ENCODE assay signal across 19 cellular contexts in the genomic region with DNA sequence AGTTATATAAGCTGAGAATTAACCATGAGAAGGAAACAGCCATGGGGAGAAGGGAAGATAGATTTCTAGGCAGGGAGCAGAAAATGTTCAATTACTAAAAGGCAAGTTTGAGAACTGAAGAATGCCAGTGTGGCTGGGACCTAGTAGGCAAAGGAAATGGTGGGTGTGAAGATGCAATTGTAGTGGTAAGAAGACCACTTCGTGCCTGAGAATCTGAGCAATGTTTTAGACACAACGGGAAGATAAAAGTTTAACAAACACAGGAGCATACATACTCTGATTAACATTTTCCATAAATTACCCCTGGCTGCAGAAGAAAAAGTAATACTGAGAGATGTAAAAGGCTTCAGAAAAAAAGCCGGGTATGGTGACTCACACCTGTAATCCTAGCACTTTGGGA. TPM values are rescaled to one million over a fixed set of nuclear protein-coding genes. Genes with fewer than 3 reads are reported as not detected.
DNase-seq lines count a peak whose midpoint lies in the region; ATAC-seq and TF ChIP-seq lines count a peak whose summit lies in the region.
"Had no signal": no experiment of that assay in that cellular context is flagged by ENCODE, and none has a peak within 500 bp of the region (broad histone marks: within the 10 kb centered on the region; RNA-seq: fewer than 3 reads in every experiment).

No MANE protein-coding gene starts in this region.

- peaks cover 2% of the 10 kb centered on the region for H3K27me3 Mint-ChIP-seq in activated naive CD8-positive, alpha-beta T cell treated with anti-CD3 and anti-CD28 coated beads, Interleukin-2, amount 50 U/mL, for 24 hours
- H3K27me3 Mint-ChIP-seq in neural progenitor cell (ENCODE audit: insufficient read depth, low read depth): no peaks in the 10 kb centered on the region
- H3K27me3 Mint-ChIP-seq: CD4-positive, alpha-beta T cell had no signal

- H3K4me1 Mint-ChIP-seq in activated naive CD8-positive, alpha-beta T cell treated with anti-CD3 and anti-CD28 coated beads, Interleukin-2, amount 50 U/mL, for 24 hours: peaks cover 9% of the 10 kb centered on the region
- peaks cover 23% of the 10 kb centered on the region for H3K4me1 Mint-ChIP-seq in neural progenitor cell
- H3K4me1 Mint-ChIP-seq: IgD-negative memory B cell had no signal

- no peaks in the 10 kb centered on the region for H3K36me3 Mint-ChIP-seq in activated naive CD4-positive, alpha-beta T cell treated with anti-CD3 and anti-CD28 coated beads, Interleukin-2, amount 50 U/mL, for 72 hours
- no peaks in the 10 kb centered on the region for H3K36me3 Mint-ChIP-seq in activated naive CD8-positive, alpha-beta T cell treated with anti-CD3 and anti-CD28 coated beads, Interleukin-2, amount 50 U/mL, for 24 hours (ENCODE audit: low read depth)
- H3K36me3 Mint-ChIP-seq in neural progenitor cell: no peaks in the 10 kb centered on the region
- H3K36me3 Mint-ChIP-seq: IgD-negative memory B cell had no signal

- H3K4me3 Mint-ChIP-seq in activated naive CD8-positive, alpha-beta T cell treated with anti-CD3 and anti-CD28 coated beads, Interleukin-2, amount 50 U/mL, for 24 hours: no peak overlapping the region
- no peak overlapping the region for H3K4me3 Mint-ChIP-seq in neural progenitor cell
- H3K4me3 Mint-ChIP-seq: CD4-positive, alpha-beta T cell; HFFc6; IgD-negative memory B cell had no signal

- no peaks in the 10 kb centered on the region for H3K9me3 Mint-ChIP-seq in activated naive CD4-positive, alpha-beta T cell treated with anti-CD3 and anti-CD28 coated beads, Interleukin-2, amount 50 U/mL, for 72 hours
- H3K9me3 Mint-ChIP-seq in activated naive CD8-positive, alpha-beta T cell treated with anti-CD3 and anti-CD28 coated beads, Interleukin-2, amount 50 U/mL, for 24 hours: peaks cover 4% of the 10 kb centered on the region
- H3K9me3 Mint-ChIP-seq in neural progenitor cell: no peaks in the 10 kb centered on the region
- H3K9me3 Mint-ChIP-seq: CD4-positive, alpha-beta T cell; HFFc6; IgD-negative memory B cell had no signal

- H3K79me2 ChIP-seq in neural progenitor cell (ENCODE audit: low read depth): no peaks in the 10 kb centered on the region

- H3K4me2 ChIP-seq in neural progenitor cell: no peak overlapping the region

- no peak for DNase-seq in activated naive CD4-positive, alpha-beta T cell treated with anti-CD3 and anti-CD28 coated beads, Interleukin-2, amount 50 U/mL, for 72 hours (ENCODE audit: low spot score in 2 of 2)
- no peak for DNase-seq in activated naive CD4-positive, alpha-beta T cell treated with anti-CD3 and anti-CD28 coated beads, Interleukin-2, amount 50 U/mL, for 16 hours
- DNase-seq in activated naive CD8-positive, alpha-beta T cell treated with anti-CD3 and anti-CD28 coated beads, Interleukin-2, amount 50 U/mL, for 24 hours: no peak
- no peak for DNase-seq in neural progenitor cell (ENCODE audit: low spot score)
- DNase-seq in AG20443 (ENCODE audit: low spot score): no peak
- DNase-seq: ACHN; AML-193; Caco-2; CD4-positive, alpha-beta T cell; GOT3; H7; HFFc6 had no signal

- no peak overlapping the region for H3K4me3 ChIP-seq in neural progenitor cell

- no peaks in the 10 kb centered on the region for H3K27me3 ChIP-seq in neural progenitor cell

- H3K27ac ChIP-seq in neural progenitor cell: no peak overlapping the region
- H3K27ac ChIP-seq: C4-2B had no signal

- no peaks in the 10 kb centered on the region for H3K36me3 ChIP-seq in neural progenitor cell

- H2AFZ ChIP-seq in neural progenitor cell (replicated peaks): no peak overlapping the region

- no peak for TF ChIP-seq CTCF in neural progenitor cell (IDR thresholded peaks at IDR 0.05)

- H3F3A ChIP-seq in neural progenitor cell (ENCODE audit: low read depth): no peaks in the 10 kb centered on the region

- peaks cover 19% of the 10 kb centered on the region for H3K4me1 ChIP-seq in neural progenitor cell

- H4K20me1 ChIP-seq in neural progenitor cell (ENCODE audit: low read depth): no peaks in the 10 kb centered on the region

- no peaks in the 10 kb centered on the region for H3K9me3 ChIP-seq in neural progenitor cell (ENCODE audit: low read depth)
- H3K9me3 ChIP-seq: Caco-2 had no signal

- ATAC-seq in activated naive CD4-positive, alpha-beta T cell treated with anti-CD3 and anti-CD28 coated beads, Interleukin-2, amount 50 U/mL, for 72 hours: peak; percentile 37 to 83
- peak; percentile 77 for ATAC-seq in activated naive CD8-positive, alpha-beta T cell treated with anti-CD3 and anti-CD28 coated beads, Interleukin-2, amount 50 U/mL, for 24 hours
- no peak for ATAC-seq in GM18907 (IDR thresholded peaks at IDR 0.05; ENCODE audit: unreplicated experiment)
- ATAC-seq in GM18909 (IDR thresholded peaks at IDR 0.05; ENCODE audit: poor library complexity, unreplicated experiment): no peak
- ATAC-seq: HCT116, HepG2 had no signal

- no peak overlapping the region for H3K27ac Mint-ChIP-seq in activated naive CD4-positive, alpha-beta T cell treated with anti-CD3 and anti-CD28 coated beads, Interleukin-2, amount 50 U/mL, for 72 hours
- H3K27ac Mint-ChIP-seq in activated naive CD8-positive, alpha-beta T cell treated with anti-CD3 and anti-CD28 coated beads, Interleukin-2, amount 50 U/mL, for 24 hours: no peak overlapping the region
- peak overlapping the region; percentile 61 for H3K27ac Mint-ChIP-seq in neural progenitor cell
- H3K27ac Mint-ChIP-seq: CD4-positive, alpha-beta T cell; HFFc6; IgD-negative memory B cell had no signal

- H3K9ac ChIP-seq in neural progenitor cell: no peak overlapping the region

RNA-seq across cellular contexts. Expression of a gene that starts 18.1 kb away (rescaled TPM):
- total RNA-seq in activated naive CD4-positive, alpha-beta T cell treated with anti-CD3 and anti-CD28 coated beads, Interleukin-2, amount 50 U/mL, for 72 hours: under 1 TPM; 0.04 to 0.11 TPM
- total RNA-seq in neural progenitor cell (ENCODE audit: low replicate concordance): 0.37 TPM in 2 replicates
- total RNA-seq: Caco-2, Daoy, HepG2, HFFc6 had no signal

RNA-seq across cellular contexts. Expression of a gene that starts 39.6 kb away (rescaled TPM):
- under 1 TPM in 1 of 2 donors, not detected in 1; 0.46 TPM for total RNA-seq in activated naive CD4-positive, alpha-beta T cell treated with anti-CD3 and anti-CD28 coated beads, Interleukin-2, amount 50 U/mL, for 72 hours
- 5.6 and 11.0 TPM in 2 replicates for total RNA-seq in neural progenitor cell (ENCODE audit: low replicate concordance)
- total RNA-seq: CD4-positive, alpha-beta T cell; HepG2 had no signal

Comparison
In these comparisons a context has a peak if more than half of its experiments do, and no peak if none do; other contexts are left out.
1. ATAC-seq: peak in activated naive CD4-positive, alpha-beta T cell treated with anti-CD3 and anti-CD28 coated beads, Interleukin-2, amount 50 U/mL, for 72 hours (2 of 2) and activated naive CD8-positive, alpha-beta T cell treated with anti-CD3 and anti-CD28 coated beads, Interleukin-2, amount 50 U/mL, for 24 hours (single experiment); none in GM18907 (single experiment) and GM18909 (single experiment).